In genomic region chr22:49825944-49826602, GRCh38 we compare ENCODE assay signal across 8 cellular contexts.
DNase-seq lines count a peak whose midpoint lies in the region; TF ChIP-seq lines count a peak whose summit lies in the region.

No MANE protein-coding gene starts in this region.

- no peaks in the 10 kb centered on the region; the same call in 1 of the 2 replicates for H3K9me3 ChIP-seq in HAP-1
- H3K9me3 ChIP-seq in muscle layer of colon (ENCODE audit: low read length): no peaks in the 10 kb centered on the region

- H3K27ac ChIP-seq in muscle layer of colon (ENCODE audit: low read depth, low read length): peak overlapping the region; percentile 86

- peak in 1 of 2 experiments; percentile 40 for DNase-seq in HAP-1 (ENCODE audit: low spot score in 2 of 2)
- peak; percentile 22 to 48 (median 32) for DNase-seq in activated CD4-positive, CD25-positive, alpha-beta regulatory T cell (lab: John Stamatoyannopoulos, UW)
- peak; percentile 34 for DNase-seq in choroid plexus epithelial cell (ENCODE audit: low read depth)
- peak; percentile 28 to 56 (median 46) for DNase-seq in stimulated activated naive CD4-positive, alpha-beta T cell (lab: John Stamatoyannopoulos, UW)
- DNase-seq in NCI-H1417 treated with DMSO at 0.1 percent for 48 hours (lab: John Stamatoyannopoulos, UW): no peak
- no peak for DNase-seq in medulla oblongata (ENCODE audit: extremely low spot score)
- no peak for DNase-seq in NCI-H774 (lab: John Stamatoyannopoulos, UW)

- H3K27me3 ChIP-seq in HAP-1 (ENCODE audit: low read depth) (no peaks in the 10 kb centered on the region), muscle layer of colon (ENCODE audit: control insufficient read depth in 1 of 2, insufficient read depth in 2 of 2, low read length in 2 of 2) (no peaks in the 10 kb centered on the region)

- H3K9ac ChIP-seq in muscle layer of colon (ENCODE audit: low read length): peak overlapping the region; percentile 54

- no peak for TF ChIP-seq CTCF in choroid plexus epithelial cell (conservative IDR thresholded peaks at IDR 0.05; ENCODE audit: low read depth, low read length)

- peaks cover 56% of the 10 kb centered on the region for H3K36me3 ChIP-seq in HAP-1 (replicated peaks)
- peaks cover 23% of the 10 kb centered on the region for H3K36me3 ChIP-seq in muscle layer of colon (ENCODE audit: insufficient read depth, low read length)

- in situ Hi-C loops in HAP-1 (cut with MboI; ENCODE audit: low sequenced_read_pairs): no loop called here

- peaks cover 8% of the 10 kb centered on the region for H3K4me1 ChIP-seq in HAP-1
- H3K4me1 ChIP-seq in muscle layer of colon (ENCODE audit: insufficient read depth, low read length): peaks cover 26% of the 10 kb centered on the region

- H3K4me3 ChIP-seq in HAP-1 (peak overlapping the region; percentile 72), choroid plexus epithelial cell (ENCODE audit: low read depth, low read length) (peak overlapping the region; percentile 72), muscle layer of colon (ENCODE audit: low read depth in 1 of 2, low read length in 2 of 2) (peak overlapping the region; percentile 70 to 71)

Comparison
In these comparisons a context has a peak if more than half of its experiments do, and no peak if none do; other contexts are left out.
1. DNase-seq: peak in activated CD4-positive, CD25-positive, alpha-beta regulatory T cell (4 of 4), choroid plexus epithelial cell (single experiment) and stimulated activated naive CD4-positive, alpha-beta T cell (6 of 6); none in NCI-H1417 treated with DMSO at 0.1 percent for 48 hours (single experiment), medulla oblongata (single experiment) and NCI-H774 (single experiment).
2. Peak in every context shown above with its lines, with median percentiles within 50 percentile points of each other: H3K4me3 ChIP-seq.